ENCODE assay signal across 1 cellular context in the genomic region with DNA sequence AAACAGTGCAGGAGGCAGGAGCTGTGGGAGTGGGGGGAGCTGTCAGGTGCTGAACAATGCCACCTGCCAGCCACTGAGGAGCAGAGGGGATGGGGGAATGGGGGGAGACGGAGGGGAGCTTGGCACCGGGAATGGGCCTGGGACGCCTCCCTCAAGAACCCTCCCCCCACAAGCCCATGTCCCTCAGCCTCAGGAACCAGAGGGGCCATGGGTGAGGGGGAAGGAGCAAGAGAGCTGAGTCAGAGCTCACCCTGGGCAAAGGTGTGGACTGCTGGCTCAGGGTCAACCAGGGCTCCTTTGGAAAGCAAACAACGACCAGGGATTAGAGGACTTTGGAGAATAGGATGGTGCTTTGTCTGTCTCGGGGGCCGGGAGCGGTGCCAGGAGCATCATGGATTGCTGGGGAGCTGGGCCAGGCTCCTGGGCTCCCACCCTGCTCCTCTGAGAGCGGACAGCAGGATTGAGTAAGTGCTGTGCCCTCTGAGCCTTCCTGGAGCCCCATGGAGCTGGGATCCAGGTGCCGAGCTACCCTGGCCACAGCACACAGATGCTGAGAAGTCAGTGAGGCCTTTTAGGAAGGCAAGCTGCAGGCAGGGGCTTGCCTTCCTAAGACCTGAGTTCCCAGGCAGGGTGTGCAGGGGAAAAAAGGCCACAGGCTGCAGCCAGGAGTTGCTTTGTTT.
TF ChIP-seq lines count a peak whose summit lies in the region.
"Not testable (repeated sequence)": the region's sequence is repeated elsewhere in the genome, so short reads cannot be mapped to it uniquely, and the experiment has no call there.

No MANE protein-coding gene starts in this region.

TF ChIP-seq in HepG2, 621 proteins besides CTCF, POLR2A, EP300 and RAD21 (continued from another document):
- TF ChIP-seq SP5 (CRISPR knock-in tag; IDR thresholded peaks at IDR 0.05; ENCODE audit: borderline replicate concordance, low read depth) (peak; percentile 42; the same call in 1 of the 2 replicates), ISL2 (CRISPR knock-in tag; IDR thresholded peaks at IDR 0.05) (peak; percentile 49; the same call in 1 of the 2 replicates), RARA (CRISPR knock-in tag; IDR thresholded peaks at IDR 0.05) (peak; percentile 80), RFX5 (IDR thresholded peaks at IDR 0.05; ENCODE audit: low read depth, low read length) (peak; percentile 66), ELF3 (CRISPR knock-in tag; IDR thresholded peaks at IDR 0.05) (peak; percentile 43; the same call in 1 of the 2 replicates), SOX6 (CRISPR knock-in tag; IDR thresholded peaks at IDR 0.05) (peak; percentile 96), NR2F6 (IDR thresholded peaks at IDR 0.05) (peak; percentile 82), NR2F6 (CRISPR knock-in tag; IDR thresholded peaks at IDR 0.05) (peak; percentile 92), HNF4A (CRISPR knock-in tag; IDR thresholded peaks at IDR 0.05) (peak; percentile 88), PRPF4 (IDR thresholded peaks at IDR 0.05; ENCODE audit: low read depth, low read length, poor library complexity, severe bottlenecking) (peak; percentile 63), ZSCAN29 (CRISPR knock-in tag; conservative IDR thresholded peaks at IDR 0.05) (0 out of 2 replicates have a peak, but pooled peaks have one; percentile 58), XRCC5 (optimal IDR thresholded peaks at IDR 0.05; ENCODE audit: low read length) (peak; percentile 30), ZBTB7B (CRISPR knock-in tag; IDR thresholded peaks at IDR 0.05) (peak; percentile 94), TSC22D2 (CRISPR knock-in tag; IDR thresholded peaks at IDR 0.05; ENCODE audit: borderline replicate concordance) (0 out of 2 replicates have a peak, but pooled peaks have one; percentile 64), NCOA2 (CRISPR knock-in tag; IDR thresholded peaks at IDR 0.05) (peak; percentile 79), KLF16 (CRISPR knock-in tag; IDR thresholded peaks at IDR 0.05) (0 out of 4 replicates have a peak, but pooled peaks of 1 of the 2 experiments have one; percentile 55), TBX2 (CRISPR knock-in tag; IDR thresholded peaks at IDR 0.05; ENCODE audit: borderline replicate concordance) (peak; percentile 88), FOXA1 (CRISPR knock-in tag; IDR thresholded peaks at IDR 0.05) (peak; percentile 85), TCF7 (IDR thresholded peaks at IDR 0.05; ENCODE audit: low read depth) (peak; percentile 20; the same call in 1 of the 2 replicates)
- TF ChIP-seq, protein P1, sequence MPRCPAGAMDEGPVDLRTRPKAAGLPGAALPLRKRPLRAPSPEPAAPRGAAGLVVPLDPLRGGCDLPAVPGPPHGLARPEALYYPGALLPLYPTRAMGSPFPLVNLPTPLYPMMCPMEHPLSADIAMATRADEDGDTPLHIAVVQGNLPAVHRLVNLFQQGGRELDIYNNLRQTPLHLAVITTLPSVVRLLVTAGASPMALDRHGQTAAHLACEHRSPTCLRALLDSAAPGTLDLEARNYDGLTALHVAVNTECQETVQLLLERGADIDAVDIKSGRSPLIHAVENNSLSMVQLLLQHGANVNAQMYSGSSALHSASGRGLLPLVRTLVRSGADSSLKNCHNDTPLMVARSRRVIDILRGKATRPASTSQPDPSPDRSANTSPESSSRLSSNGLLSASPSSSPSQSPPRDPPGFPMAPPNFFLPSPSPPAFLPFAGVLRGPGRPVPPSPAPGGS (CRISPR knock-in tag; IDR thresholded peaks at IDR 0.05), result 0 out of 2 replicates have a peak, but pooled peaks have one; percentile 48
- TF ChIP-seq, protein P2, sequence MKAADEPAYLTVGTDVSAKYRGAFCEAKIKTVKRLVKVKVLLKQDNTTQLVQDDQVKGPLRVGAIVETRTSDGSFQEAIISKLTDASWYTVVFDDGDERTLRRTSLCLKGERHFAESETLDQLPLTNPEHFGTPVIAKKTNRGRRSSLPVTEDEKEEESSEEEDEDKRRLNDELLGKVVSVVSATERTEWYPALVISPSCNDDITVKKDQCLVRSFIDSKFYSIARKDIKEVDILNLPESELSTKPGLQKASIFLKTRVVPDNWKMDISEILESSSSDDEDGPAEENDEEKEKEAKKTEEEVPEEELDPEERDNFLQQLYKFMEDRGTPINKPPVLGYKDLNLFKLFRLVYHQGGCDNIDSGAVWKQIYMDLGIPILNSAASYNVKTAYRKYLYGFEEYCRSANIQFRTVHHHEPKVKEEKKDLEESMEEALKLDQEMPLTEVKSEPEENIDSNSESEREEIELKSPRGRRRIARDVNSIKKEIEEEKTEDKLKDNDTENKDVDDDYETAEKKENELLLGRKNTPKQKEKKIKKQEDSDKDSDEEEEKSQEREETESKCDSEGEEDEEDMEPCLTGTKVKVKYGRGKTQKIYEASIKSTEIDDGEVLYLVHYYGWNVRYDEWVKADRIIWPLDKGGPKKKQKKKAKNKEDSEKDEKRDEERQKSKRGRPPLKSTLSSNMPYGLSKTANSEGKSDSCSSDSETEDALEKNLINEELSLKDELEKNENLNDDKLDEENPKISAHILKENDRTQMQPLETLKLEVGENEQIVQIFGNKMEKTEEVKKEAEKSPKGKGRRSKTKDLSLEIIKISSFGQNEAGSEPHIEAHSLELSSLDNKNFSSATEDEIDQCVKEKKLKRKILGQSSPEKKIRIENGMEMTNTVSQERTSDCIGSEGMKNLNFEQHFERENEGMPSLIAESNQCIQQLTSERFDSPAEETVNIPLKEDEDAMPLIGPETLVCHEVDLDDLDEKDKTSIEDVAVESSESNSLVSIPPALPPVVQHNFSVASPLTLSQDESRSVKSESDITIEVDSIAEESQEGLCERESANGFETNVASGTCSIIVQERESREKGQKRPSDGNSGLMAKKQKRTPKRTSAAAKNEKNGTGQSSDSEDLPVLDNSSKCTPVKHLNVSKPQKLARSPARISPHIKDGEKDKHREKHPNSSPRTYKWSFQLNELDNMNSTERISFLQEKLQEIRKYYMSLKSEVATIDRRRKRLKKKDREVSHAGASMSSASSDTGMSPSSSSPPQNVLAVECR (CRISPR knock-in tag; IDR thresholded peaks at IDR 0.05; ENCODE audit: borderline replicate concordance), result peak; percentile 62; the same call in 1 of the 2 replicates
- TF ChIP-seq, protein P3, sequence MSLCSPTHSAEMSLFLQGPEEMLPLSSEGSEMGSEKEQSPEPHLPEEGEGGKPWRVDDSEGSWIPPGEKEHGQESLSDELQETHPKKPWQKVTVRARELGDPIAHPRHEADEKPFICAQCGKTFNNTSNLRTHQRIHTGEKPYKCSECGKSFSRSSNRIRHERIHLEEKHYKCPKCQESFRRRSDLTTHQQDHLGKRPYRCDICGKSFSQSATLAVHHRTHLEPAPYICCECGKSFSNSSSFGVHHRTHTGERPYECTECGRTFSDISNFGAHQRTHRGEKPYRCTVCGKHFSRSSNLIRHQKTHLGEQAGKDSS (CRISPR knock-in tag; IDR thresholded peaks at IDR 0.05; ENCODE audit: borderline replicate concordance, low read depth), result 0 out of 2 replicates have a peak, but pooled peaks have one; percentile 37
- not testable (repeated sequence) for TF ChIP-seq SOX6, FOXA1 (IDR thresholded peaks at IDR 0.05)
- TF ChIP-seq, protein P4, sequence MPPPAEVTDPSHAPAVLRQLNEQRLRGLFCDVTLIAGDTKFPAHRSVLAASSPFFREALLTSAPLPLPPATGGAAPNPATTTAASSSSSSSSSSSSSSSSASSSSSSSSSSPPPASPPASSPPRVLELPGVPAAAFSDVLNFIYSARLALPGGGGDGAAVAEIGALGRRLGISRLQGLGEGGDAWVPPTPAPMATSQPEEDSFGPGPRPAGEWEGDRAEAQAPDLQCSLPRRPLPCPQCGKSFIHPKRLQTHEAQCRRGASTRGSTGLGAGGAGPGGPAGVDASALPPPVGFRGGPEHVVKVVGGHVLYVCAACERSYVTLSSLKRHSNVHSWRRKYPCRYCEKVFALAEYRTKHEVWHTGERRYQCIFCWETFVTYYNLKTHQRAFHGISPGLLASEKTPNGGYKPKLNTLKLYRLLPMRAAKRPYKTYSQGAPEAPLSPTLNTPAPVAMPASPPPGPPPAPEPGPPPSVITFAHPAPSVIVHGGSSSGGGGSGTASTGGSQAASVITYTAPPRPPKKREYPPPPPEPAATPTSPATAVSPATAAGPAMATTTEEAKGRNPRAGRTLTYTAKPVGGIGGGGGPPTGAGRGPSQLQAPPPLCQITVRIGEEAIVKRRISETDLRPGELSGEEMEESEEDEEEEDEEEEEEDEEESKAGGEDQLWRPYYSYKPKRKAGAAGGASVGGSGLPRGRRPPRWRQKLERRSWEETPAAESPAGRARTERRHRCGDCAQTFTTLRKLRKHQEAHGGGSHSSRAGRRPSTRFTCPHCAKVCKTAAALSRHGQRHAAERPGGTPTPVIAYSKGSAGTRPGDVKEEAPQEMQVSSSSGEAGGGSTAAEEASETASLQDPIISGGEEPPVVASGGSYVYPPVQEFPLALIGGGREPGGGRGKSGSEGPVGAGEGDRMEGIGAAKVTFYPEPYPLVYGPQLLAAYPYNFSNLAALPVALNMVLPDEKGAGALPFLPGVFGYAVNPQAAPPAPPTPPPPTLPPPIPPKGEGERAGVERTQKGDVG (CRISPR knock-in tag; IDR thresholded peaks at IDR 0.05; ENCODE audit: borderline replicate concordance), result peak; percentile 50; the same call in 1 of the 2 replicates
- TF ChIP-seq, protein P5, sequence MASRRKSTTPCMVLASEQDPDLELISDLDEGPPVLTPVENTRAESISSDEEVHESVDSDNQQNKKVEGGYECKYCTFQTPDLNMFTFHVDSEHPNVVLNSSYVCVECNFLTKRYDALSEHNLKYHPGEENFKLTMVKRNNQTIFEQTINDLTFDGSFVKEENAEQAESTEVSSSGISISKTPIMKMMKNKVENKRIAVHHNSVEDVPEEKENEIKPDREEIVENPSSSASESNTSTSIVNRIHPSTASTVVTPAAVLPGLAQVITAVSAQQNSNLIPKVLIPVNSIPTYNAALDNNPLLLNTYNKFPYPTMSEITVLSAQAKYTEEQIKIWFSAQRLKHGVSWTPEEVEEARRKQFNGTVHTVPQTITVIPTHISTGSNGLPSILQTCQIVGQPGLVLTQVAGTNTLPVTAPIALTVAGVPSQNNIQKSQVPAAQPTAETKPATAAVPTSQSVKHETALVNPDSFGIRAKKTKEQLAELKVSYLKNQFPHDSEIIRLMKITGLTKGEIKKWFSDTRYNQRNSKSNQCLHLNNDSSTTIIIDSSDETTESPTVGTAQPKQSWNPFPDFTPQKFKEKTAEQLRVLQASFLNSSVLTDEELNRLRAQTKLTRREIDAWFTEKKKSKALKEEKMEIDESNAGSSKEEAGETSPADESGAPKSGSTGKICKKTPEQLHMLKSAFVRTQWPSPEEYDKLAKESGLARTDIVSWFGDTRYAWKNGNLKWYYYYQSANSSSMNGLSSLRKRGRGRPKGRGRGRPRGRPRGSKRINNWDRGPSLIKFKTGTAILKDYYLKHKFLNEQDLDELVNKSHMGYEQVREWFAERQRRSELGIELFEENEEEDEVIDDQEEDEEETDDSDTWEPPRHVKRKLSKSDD (CRISPR knock-in tag; IDR thresholded peaks at IDR 0.05; ENCODE audit: low read depth), result 0 out of 2 replicates have a peak, but pooled peaks have one; percentile 58
TF ChIP-seq in HepG2: peak in this region for 171; not testable (repeated sequence) for 450.
